Comparison of ENCODE assay signal across 28 cellular contexts in the genomic region with DNA sequence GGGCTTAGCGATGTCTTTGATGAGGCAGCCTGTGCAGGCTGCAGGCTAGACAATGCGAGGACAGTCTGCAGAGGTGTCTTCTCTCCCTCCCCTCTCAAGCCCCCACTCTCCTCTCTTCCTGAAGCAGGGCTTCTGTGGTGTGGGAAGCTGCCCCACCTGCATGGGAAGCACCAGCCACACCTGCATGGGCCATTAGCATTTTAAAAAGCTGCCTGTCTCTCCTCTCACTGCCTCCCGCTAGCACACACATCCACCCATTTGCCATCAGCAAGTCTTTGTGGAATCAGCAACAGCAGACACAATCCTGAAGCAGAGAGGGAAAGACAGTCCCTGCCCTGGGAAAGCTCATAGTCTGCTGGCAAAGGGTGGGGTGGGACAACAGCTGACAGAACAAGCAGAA. TPM values are rescaled to one million over a fixed set of nuclear protein-coding genes. Genes with fewer than 3 reads are reported as not detected.
DNase-seq lines count a peak whose midpoint lies in the region; ATAC-seq and TF ChIP-seq lines count a peak whose summit lies in the region.
"Had no signal": no experiment of that assay in that cellular context is flagged by ENCODE, and none has a peak within 500 bp of the region (broad histone marks: within the 10 kb centered on the region; RNA-seq: fewer than 3 reads in every experiment).

No MANE protein-coding gene starts in this region.

- TF ChIP-seq CTCF in SK-N-SH (IDR thresholded peaks at IDR 0.05) = no peak
- TF ChIP-seq CTCF in GM13977 (IDR thresholded peaks at IDR 0.05; ENCODE audit: extremely low read depth, insufficient read depth, missing control alignments) = no peak

- peak overlapping the region; percentile 71; the same call in 1 of the 2 replicates for H3K4me2 ChIP-seq in SK-N-SH
- H3K4me2 ChIP-seq: hepatocyte had no signal

- ATAC-seq in SK-N-SH treated with all-trans-retinoic acid at 6 μM for 48 hours (no peak), GM21786 (IDR thresholded peaks at IDR 0.05; ENCODE audit: unreplicated experiment) (no peak)
- ATAC-seq: activated naive CD8-positive, alpha-beta T cell treated with anti-CD3 and anti-CD28 coated beads, Interleukin-2, amount 50 U/mL, for 24 hours; gastroesophageal sphincter; left ventricle myocardium superior; stimulated activated naive CD8-positive, alpha-beta T cell treated with anti-CD3 and anti-CD28 coated beads, Interleukin-15, amount 100 ng/mL, for 72 hours had no signal

- H3K36me3 ChIP-seq in SK-N-SH (replicated peaks in 1 of 2; ENCODE audit: control insufficient read depth in 1 of 2, insufficient read depth in 2 of 2, low read length in 1 of 2) = peaks cover 24 to 75% of the 10 kb centered on the region in 2 experiments
- H3K36me3 ChIP-seq: BE2C, SJSA1 had no signal

- WGBS in SK-N-SH (ENCODE audit: low lambda C conversion rate) = 100% methylated on average over 3 of the region's 3 CpGs

- no peaks in the 10 kb centered on the region for H3K36me3 Mint-ChIP-seq in activated naive CD4-positive, alpha-beta T cell treated with anti-CD3 and anti-CD28 coated beads, Interleukin-2, amount 10 ng/mL, durations not matched to agents 7 days and 5 days
- H3K36me3 Mint-ChIP-seq: CD8-positive, alpha-beta memory T cell; naive B cell had no signal

- no peak overlapping the region for H3K27ac Mint-ChIP-seq in activated naive CD4-positive, alpha-beta T cell treated with anti-CD3 and anti-CD28 coated beads, Interleukin-2, amount 10 ng/mL, durations not matched to agents 7 days and 5 days
- H3K27ac Mint-ChIP-seq: activated naive CD8-positive, alpha-beta T cell treated with anti-CD3 and anti-CD28 coated beads, Interleukin-2, amount 50 U/mL, for 24 hours; CD8-positive, alpha-beta memory T cell; mesothelial cell of epicardium; stimulated activated naive CD8-positive, alpha-beta T cell treated with anti-CD3 and anti-CD28 coated beads, Interleukin-15, amount 100 ng/mL, for 72 hours had no signal

- peaks cover 64% of the 10 kb centered on the region for H3F3A ChIP-seq in SK-N-SH (replicated peaks; ENCODE audit: insufficient read depth)

- no peaks in the 10 kb centered on the region for H3K9me3 ChIP-seq in SK-N-SH
- H3K9me3 ChIP-seq: BE2C, gastroesophageal sphincter, SJSA1 had no signal

- H3K4me1 ChIP-seq in SK-N-SH (ENCODE audit: control insufficient read depth in 1 of 2, insufficient read depth in 2 of 2, low read depth in 1 of 2, low read length in 1 of 2) = peaks cover 33 to 37% of the 10 kb centered on the region in 2 experiments

- DNase-seq in SK-N-SH (no peak), NCI-H345 (lab: John Stamatoyannopoulos, UW) (peak; percentile 64), iPS DF 4.7 (ENCODE audit: extremely low read depth, low spot score) (peak; percentile 30), SKM-1 (lab: John Stamatoyannopoulos, UW; ENCODE audit: unreplicated experiment) (no peak), GM13977 (ENCODE audit: low spot score) (no peak)
- no peak for DNase-seq in activated naive CD4-positive, alpha-beta T cell treated with anti-CD3 and anti-CD28 coated beads, Interleukin-2, amount 10 ng/mL, durations not matched to agents 7 days and 5 days
- DNase-seq: ACHN; activated CD4-positive, alpha-beta T cell treated with anti-CD3 and anti-CD28 coated beads for 4 hours; activated CD8-positive, alpha-beta memory T cell treated with anti-CD3 and anti-CD28 coated beads for 24 hours; activated gamma-delta T cell; activated naive CD8-positive, alpha-beta T cell treated with anti-CD3 and anti-CD28 coated beads, Interleukin-2, amount 50 U/mL, for 24 hours; BE2C; CD8-positive, alpha-beta memory T cell; central memory CD4-positive, alpha-beta T cell; dermis blood vessel endothelial cell; DMS153; HCEC 1CT; KBM-7; left ventricle myocardium superior; naive B cell; NCI-H1105 treated with DMSO at 0.1 percent for 48 hours; stimulated activated naive CD8-positive, alpha-beta T cell treated with anti-CD3 and anti-CD28 coated beads, Interleukin-15, amount 100 ng/mL, for 72 hours had no signal

- H3K27me3 Mint-ChIP-seq in activated naive CD4-positive, alpha-beta T cell treated with anti-CD3 and anti-CD28 coated beads, Interleukin-2, amount 10 ng/mL, durations not matched to agents 7 days and 5 days = peaks cover 11% of the 10 kb centered on the region
- H3K27me3 Mint-ChIP-seq: activated naive CD8-positive, alpha-beta T cell treated with anti-CD3 and anti-CD28 coated beads, Interleukin-2, amount 50 U/mL, for 24 hours had no signal

- no peaks in the 10 kb centered on the region for H3K27me3 ChIP-seq in SK-N-SH (ENCODE audit: insufficient read depth)
- H3K27me3 ChIP-seq: BE2C, gastroesophageal sphincter, hepatocyte, SJSA1 had no signal

- in situ Hi-C loops in GM13977 (cut with MboI; ENCODE audit: low pct_unique_long_range_greater_than_20kb, low sequenced_read_pairs, unreplicated experiment) = no loop called here

- H3K79me2 ChIP-seq in SK-N-SH (ENCODE audit: insufficient read depth) = peaks cover 90% of the 10 kb centered on the region
- H3K79me2 ChIP-seq: hepatocyte had no signal

- no peak for TF ChIP-seq RAD21 in SK-N-SH (IDR thresholded peaks at IDR 0.05; ENCODE audit: low read length)

- no peaks in the 10 kb centered on the region for H3K4me1 Mint-ChIP-seq in activated naive CD4-positive, alpha-beta T cell treated with anti-CD3 and anti-CD28 coated beads, Interleukin-2, amount 10 ng/mL, durations not matched to agents 7 days and 5 days
- H3K4me1 Mint-ChIP-seq: activated naive CD8-positive, alpha-beta T cell treated with anti-CD3 and anti-CD28 coated beads, Interleukin-2, amount 50 U/mL, for 24 hours; stimulated activated naive CD8-positive, alpha-beta T cell treated with anti-CD3 and anti-CD28 coated beads, Interleukin-15, amount 100 ng/mL, for 72 hours had no signal

- H3K27ac ChIP-seq in SK-N-SH (ENCODE audit: low read depth in 2 of 2, low read length in 1 of 2) = peak overlapping the region; percentile 91 to 98; a peak in 3 of 4 replicates
- H3K27ac ChIP-seq: SJSA1 had no signal

- H3K4me3 ChIP-seq in SK-N-SH (ENCODE audit: low read depth in 2 of 2, low read length in 1 of 2) = no peak overlapping the region
- H3K4me3 ChIP-seq: gastroesophageal sphincter, hepatocyte, SJSA1 had no signal

- no peaks in the 10 kb centered on the region for H3K9me2 ChIP-seq in SK-N-SH

- POLR2A ChIA-PET in SK-N-SH (lab: Yijun Ruan, JAX) = interaction anchor here (0.5 kb wide), 1 partner anchor 358 kb away, joined by 3 read pairs; no protein-coding TSS in a partner anchor

- H3K4me3 Mint-ChIP-seq in activated naive CD4-positive, alpha-beta T cell treated with anti-CD3 and anti-CD28 coated beads, Interleukin-2, amount 10 ng/mL, durations not matched to agents 7 days and 5 days = no peak overlapping the region
- H3K4me3 Mint-ChIP-seq: activated naive CD8-positive, alpha-beta T cell treated with anti-CD3 and anti-CD28 coated beads, Interleukin-2, amount 50 U/mL, for 24 hours; CD8-positive, alpha-beta memory T cell; mesothelial cell of epicardium; naive B cell; stimulated activated naive CD8-positive, alpha-beta T cell treated with anti-CD3 and anti-CD28 coated beads, Interleukin-15, amount 100 ng/mL, for 72 hours had no signal

- CTCF ChIA-PET in SK-N-SH (lab: Yijun Ruan, JAX) = interaction anchor here (0.9 to 1.5 kb wide), 4 partner anchors 64 to 201 kb away, joined by 4 to 6 read pairs (median 5); no protein-coding TSS in a partner anchor
- CTCF ChIA-PET in activated naive CD4-positive, alpha-beta T cell treated with anti-CD3 and anti-CD28 coated beads, Interleukin-2, amount 10 ng/mL, durations not matched to agents 7 days and 5 days (lab: Charles Lee) = no interaction called here

- no peak overlapping the region for H2AFZ ChIP-seq in SK-N-SH (ENCODE audit: low read depth)
- H2AFZ ChIP-seq: hepatocyte had no signal

- no peak overlapping the region for H3K9ac ChIP-seq in SK-N-SH

- no peaks in the 10 kb centered on the region for H3K9me3 Mint-ChIP-seq in activated naive CD4-positive, alpha-beta T cell treated with anti-CD3 and anti-CD28 coated beads, Interleukin-2, amount 10 ng/mL, durations not matched to agents 7 days and 5 days
- H3K9me3 Mint-ChIP-seq: activated naive CD8-positive, alpha-beta T cell treated with anti-CD3 and anti-CD28 coated beads, Interleukin-2, amount 50 U/mL, for 24 hours; CD8-positive, alpha-beta memory T cell; stimulated activated naive CD8-positive, alpha-beta T cell treated with anti-CD3 and anti-CD28 coated beads, Interleukin-15, amount 100 ng/mL, for 72 hours had no signal

- peaks cover 23% of the 10 kb centered on the region for H4K20me1 ChIP-seq in SK-N-SH (ENCODE audit: insufficient read depth)

- TF ChIP-seq EP300 in SK-N-SH (IDR thresholded peaks at IDR 0.05; ENCODE audit: borderline replicate concordance in 1 of 2, low read depth in 1 of 2, low read length in 1 of 2) = no peak

TF ChIP-seq in SK-N-SH, 30 proteins besides CTCF, POLR2A, EP300 and RAD21 (continues in another document):
- TF ChIP-seq ELF1 (IDR thresholded peaks at IDR 0.05) = no peak
- no peak for TF ChIP-seq POLR2AphosphoS5 (IDR thresholded peaks at IDR 0.05; ENCODE audit: low read depth, low read length)
- TF ChIP-seq CHD2 (IDR thresholded peaks at IDR 0.05; ENCODE audit: low read length, partially characterized antibody) = no peak
- no peak for TF ChIP-seq TCF12 (IDR thresholded peaks at IDR 0.05)
- no peak for TF ChIP-seq FOSL2 (IDR thresholded peaks at IDR 0.05; ENCODE audit: borderline replicate concordance, low read depth)
- no peak for TF ChIP-seq RFX5 (IDR thresholded peaks at IDR 0.05; ENCODE audit: low read length)

TF ChIP-seq in SK-N-SH treated with all-trans-retinoic acid at 6 μM for 48 hours, 23 proteins besides CTCF, POLR2A, EP300 and RAD21 (continues in another document):
- TF ChIP-seq ZFP30 (CRISPR knock-in tag; IDR thresholded peaks at IDR 0.05) = no peak
- no peak for TF ChIP-seq ZNF8 (CRISPR knock-in tag; IDR thresholded peaks at IDR 0.05)
- TF ChIP-seq ZNF565 (CRISPR knock-in tag; conservative IDR thresholded peaks at IDR 0.05; ENCODE audit: low read depth) = no peak
- TF ChIP-seq TCF4 (CRISPR knock-in tag; IDR thresholded peaks at IDR 0.05; ENCODE audit: borderline replicate concordance) = no peak

RNA-seq across cellular contexts. Expression of gene NAV1, which starts 53.1 kb away (rescaled TPM):
- 13.3 and 16.1 TPM in 2 replicates for polyA plus RNA-seq in SK-N-SH (2012; rRNA removed)
- 11.1 and 14.3 TPM in 2 replicates for polyA plus RNA-seq in SK-N-SH (2012; cell fraction: cytosol; rRNA removed)
- polyA plus RNA-seq in SK-N-SH (2012; cell fraction: nucleus; rRNA removed) = 39.7 and 44.9 TPM in 2 replicates

Comparison
In these comparisons a context has a peak if more than half of its experiments do, and no peak if none do; other contexts are left out.
1. DNase-seq: peak in NCI-H345 (single experiment) and iPS DF 4.7 (single experiment); none in SK-N-SH (single experiment), SKM-1 (single experiment), activated naive CD4-positive, alpha-beta T cell treated with anti-CD3 and anti-CD28 coated beads, Interleukin-2, amount 10 ng/mL, durations not matched to agents 7 days and 5 days (single experiment) and GM13977 (single experiment).